Comparison of ENCODE assay signal across 18 cellular contexts in the genomic region with DNA sequence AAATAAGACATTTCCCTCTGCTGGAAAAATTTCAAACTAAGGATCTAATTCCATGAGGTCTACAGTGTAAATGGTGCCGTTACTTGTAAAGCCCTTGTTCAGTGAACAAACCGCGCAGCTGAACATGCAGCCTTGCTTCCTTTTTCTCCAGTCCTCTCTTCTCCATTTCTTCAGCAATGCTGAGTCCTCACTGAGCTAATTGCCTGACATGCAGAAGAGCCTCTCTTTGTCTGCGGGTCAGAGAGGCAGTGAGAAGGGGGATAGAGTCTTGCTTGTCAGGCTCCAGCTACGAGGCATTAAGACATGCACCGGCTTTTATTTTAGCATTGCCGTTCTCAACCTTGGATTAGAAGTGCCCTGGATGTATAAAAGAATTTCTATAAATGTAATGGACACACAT.
"Had no signal": no experiment of that assay in that cellular context is flagged by ENCODE, and none has a peak within 500 bp of the region (broad histone marks: within the 10 kb centered on the region; RNA-seq: fewer than 3 reads in every experiment).

No MANE protein-coding gene starts in this region.

- H3K27ac Mint-ChIP-seq: activated CD8-positive, alpha-beta memory T cell treated with anti-CD3 and anti-CD28 coated beads, Interleukin-2, amount 10 ng/mL, durations not matched to agents 7 days and 5 days; activated naive CD4-positive, alpha-beta T cell treated with anti-CD3 and anti-CD28 coated beads, Interleukin-2, amount 10 ng/mL, durations not matched to agents 7 days and 5 days; T-cell had no signal

- H3K4me1 ChIP-seq: gastrocnemius medialis, lower lobe of right lung had no signal

- ATAC-seq: activated CD8-positive, alpha-beta memory T cell treated with anti-CD3 and anti-CD28 coated beads, Interleukin-2, amount 10 ng/mL, durations not matched to agents 7 days and 5 days; gastrocnemius medialis; left colon; lower lobe of right lung; T-cell had no signal

- H3K36me3 ChIP-seq: cardiac muscle cell, gastrocnemius medialis, heart left ventricle, lower lobe of right lung had no signal

- H3K27me3 Mint-ChIP-seq: activated CD8-positive, alpha-beta memory T cell treated with anti-CD3 and anti-CD28 coated beads, Interleukin-2, amount 10 ng/mL, durations not matched to agents 7 days and 5 days; naive B cell; T-cell had no signal

- H3K27me3 ChIP-seq: cardiac muscle cell, gastrocnemius medialis, heart left ventricle had no signal

- H3K9me3 ChIP-seq: gastrocnemius medialis, heart left ventricle, lower lobe of right lung had no signal

- H3K9me3 Mint-ChIP-seq: activated naive CD4-positive, alpha-beta T cell treated with anti-CD3 and anti-CD28 coated beads, Interleukin-2, amount 10 ng/mL, durations not matched to agents 7 days and 5 days; T-cell had no signal

- DNase-seq: activated CD4-positive, alpha-beta T cell treated with anti-CD3 and anti-CD28 coated beads for 1 hour; activated CD4-positive, alpha-beta T cell treated with anti-CD3 and anti-CD28 coated beads, Interleukin-2, amount 50 U/mL, for 48 hours; activated CD8-positive, alpha-beta memory T cell treated with anti-CD3 and anti-CD28 coated beads, Interleukin-2, amount 10 ng/mL, durations not matched to agents 7 days and 5 days; activated naive CD4-positive, alpha-beta T cell treated with anti-CD3 and anti-CD28 coated beads, Interleukin-2, amount 10 ng/mL, durations not matched to agents 7 days and 5 days; activated T-cell treated with anti-CD3 and anti-CD28 coated beads, Interleukin-2, amount 50 U/mL, for 1 hour; erythroblast; gastrocnemius medialis; heart left ventricle; left colon; lower lobe of right lung; naive B cell; nucleus accumbens; stimulated activated CD4-positive, alpha-beta T cell treated with anti-CD3 and anti-CD28 coated beads, Interleukin-15, amount 100 ng/mL, for 24 hours; stimulated activated CD4-positive, alpha-beta T cell treated with anti-CD3 and anti-CD28 coated beads, Interleukin-4, amount 100 ng/mL, for 1 hour; stimulated activated naive CD4-positive, alpha-beta T cell; T-cell; T1000 had no signal

- H3K36me3 Mint-ChIP-seq: activated naive CD4-positive, alpha-beta T cell treated with anti-CD3 and anti-CD28 coated beads, Interleukin-2, amount 10 ng/mL, durations not matched to agents 7 days and 5 days; naive B cell had no signal

- H3K4me3 Mint-ChIP-seq: activated CD8-positive, alpha-beta memory T cell treated with anti-CD3 and anti-CD28 coated beads, Interleukin-2, amount 10 ng/mL, durations not matched to agents 7 days and 5 days; activated naive CD4-positive, alpha-beta T cell treated with anti-CD3 and anti-CD28 coated beads, Interleukin-2, amount 10 ng/mL, durations not matched to agents 7 days and 5 days; naive B cell; T-cell had no signal

- H3K27ac ChIP-seq: cardiac muscle cell, gastrocnemius medialis, heart left ventricle, lower lobe of right lung had no signal

- H3K4me1 Mint-ChIP-seq: activated CD8-positive, alpha-beta memory T cell treated with anti-CD3 and anti-CD28 coated beads, Interleukin-2, amount 10 ng/mL, durations not matched to agents 7 days and 5 days; activated naive CD4-positive, alpha-beta T cell treated with anti-CD3 and anti-CD28 coated beads, Interleukin-2, amount 10 ng/mL, durations not matched to agents 7 days and 5 days; T-cell had no signal

- H3K4me3 ChIP-seq: cardiac muscle cell, gastrocnemius medialis, heart left ventricle, lower lobe of right lung had no signal
